ENCODE assay signal across 1 cellular context in genomic region chr3:37324752-37325407, GRCh38.
TF ChIP-seq lines count a peak whose summit lies in the region.

No MANE protein-coding gene starts in this region.

TF ChIP-seq in HEK293, 187 proteins besides CTCF, POLR2A, EP300 and RAD21 (continued from another document):
- no peak for TF ChIP-seq TSHZ1 (tag by site-specific recombination; IDR thresholded peaks at IDR 0.05; ENCODE audit: borderline replicate concordance)
- TF ChIP-seq GLIS2 (tag by site-specific recombination; IDR thresholded peaks at IDR 0.05): no peak
- TF ChIP-seq ZNF677 (tag by site-specific recombination; IDR thresholded peaks at IDR 0.05): peak; percentile 63; the same call in 1 of the 2 replicates
TF ChIP-seq in HEK293: peak in this region for 2.
